6 cellular contexts compared by ENCODE assay signal in genomic region chr12:67279637-67280036, GRCh38.
"Had no signal": no experiment of that assay in that cellular context is flagged by ENCODE, and none has a peak within 500 bp of the region (broad histone marks: within the 10 kb centered on the region; RNA-seq: fewer than 3 reads in every experiment).

No MANE protein-coding gene starts in this region.

- H3K4me3 ChIP-seq: GM23338, K562 had no signal

- H3K4me2 ChIP-seq: GM23338 had no signal

- DNase-seq: H9, HCEC 1CT, HFFc6, IMR-90 had no signal

- H2AFZ ChIP-seq: GM23338 had no signal
